19 cellular contexts compared by ENCODE assay signal in genomic region chr1:41274827-41275519, GRCh38. TPM values are rescaled to one million over a fixed set of nuclear protein-coding genes. Genes with fewer than 3 reads are reported as not detected.
A peak's percentile ranks its signal among the peaks of the same experiment; 100 is the strongest.
DNase-seq lines count a peak whose midpoint lies in the region; ATAC-seq and TF ChIP-seq lines count a peak whose summit lies in the region.
"Had no signal": no experiment of that assay in that cellular context is flagged by ENCODE, and none has a peak within 500 bp of the region (broad histone marks: within the 10 kb centered on the region; RNA-seq: fewer than 3 reads in every experiment).

No MANE protein-coding gene starts in this region.

- no peak overlapping the region for H3K27ac ChIP-seq in neural progenitor cell
- no peak overlapping the region for H3K27ac ChIP-seq in mammary epithelial cell (ENCODE audit: insufficient read depth, low read depth, low read length)
- H3K27ac ChIP-seq: esophagus squamous epithelium, suprapubic skin, WERI-Rb-1 had no signal

- peaks cover 12% of the 10 kb centered on the region for H3K4me1 Mint-ChIP-seq in neural progenitor cell
- H3K4me1 Mint-ChIP-seq: activated naive CD8-positive, alpha-beta T cell treated with anti-CD3 and anti-CD28 coated beads, Interleukin-2, amount 50 U/mL, for 24 hours had no signal

- no peaks in the 10 kb centered on the region for H3K36me3 Mint-ChIP-seq in neural progenitor cell

- H3K27ac Mint-ChIP-seq in neural progenitor cell = no peak overlapping the region
- H3K27ac Mint-ChIP-seq: activated CD8-positive, alpha-beta T cell treated with anti-CD3 and anti-CD28 coated beads, Interleukin-2, amount 10 ng/mL, durations not matched to agents 7 days and 5 days; activated naive CD8-positive, alpha-beta T cell treated with anti-CD3 and anti-CD28 coated beads, Interleukin-2, amount 50 U/mL, for 24 hours; activated T-helper 1 cell treated with anti-CD3 and anti-CD28 coated beads, Interleukin-12 subunit alpha, Interleukin-12 subunit beta, Interleukin-2, Interleukin-4 antibody, amounts not matched to agents 30 ng/mL and 10 ng/mL and 1 ng/mL, durations not matched to agents 14 hours and 24 hours and 36 hours had no signal

- TF ChIP-seq CTCF in neural progenitor cell (IDR thresholded peaks at IDR 0.05) (no peak), mammary epithelial cell (conservative IDR thresholded peaks at IDR 0.05 in 1 of 2, IDR thresholded peaks at IDR 0.05 in 1 of 2; ENCODE audit: extremely low read depth in 1 of 2, insufficient read depth in 1 of 2, low read depth in 1 of 2, low read length in 2 of 2) (no peak)

- 66% methylated on average over 4 of the region's 4 CpGs for WGBS in mammary epithelial cell (ENCODE audit: low coverage, missing lambda C conversion rate)

- no peaks in the 10 kb centered on the region for H3K4me1 ChIP-seq in neural progenitor cell
- H3K4me1 ChIP-seq in mammary epithelial cell (ENCODE audit: insufficient read depth, low read length) = no peaks in the 10 kb centered on the region

- CTCF ChIA-PET in mammary epithelial cell (lab: Charles Lee; ENCODE audit: low non-redundant PET) = no interaction called here

- in situ Hi-C loops in mammary epithelial cell (cut with MboI; ENCODE audit: low sequenced_read_pairs in 2 of 2) = loop anchor here in 1 of 2 donors (25.0 kb wide), 1 partner anchor 137 kb away; no protein-coding TSS in a partner anchor

- no peak overlapping the region for H3K4me2 ChIP-seq in neural progenitor cell
- H3K4me2 ChIP-seq in mammary epithelial cell (ENCODE audit: insufficient read depth, low read depth, low read length) = no peak overlapping the region

- no peaks in the 10 kb centered on the region for H3K9me3 Mint-ChIP-seq in neural progenitor cell
- H3K9me3 Mint-ChIP-seq: activated naive CD8-positive, alpha-beta T cell treated with anti-CD3 and anti-CD28 coated beads, Interleukin-2, amount 50 U/mL, for 24 hours; activated T-helper 1 cell treated with anti-CD3 and anti-CD28 coated beads, Interleukin-12 subunit alpha, Interleukin-12 subunit beta, Interleukin-2, Interleukin-4 antibody, amounts not matched to agents 30 ng/mL and 10 ng/mL and 1 ng/mL, durations not matched to agents 14 hours and 24 hours and 36 hours had no signal

- H3K9ac ChIP-seq in neural progenitor cell = no peak overlapping the region
- H3K9ac ChIP-seq in mammary epithelial cell (ENCODE audit: insufficient read depth, low read length) = no peak overlapping the region

- peaks cover 5% of the 10 kb centered on the region for H3K27me3 Mint-ChIP-seq in neural progenitor cell (ENCODE audit: insufficient read depth, low read depth)

- H3K4me3 Mint-ChIP-seq in neural progenitor cell = no peak overlapping the region
- H3K4me3 Mint-ChIP-seq: activated CD8-positive, alpha-beta T cell treated with anti-CD3 and anti-CD28 coated beads, Interleukin-2, amount 10 ng/mL, durations not matched to agents 7 days and 5 days; activated naive CD8-positive, alpha-beta T cell treated with anti-CD3 and anti-CD28 coated beads, Interleukin-2, amount 50 U/mL, for 24 hours; activated T-helper 1 cell treated with anti-CD3 and anti-CD28 coated beads, Interleukin-12 subunit alpha, Interleukin-12 subunit beta, Interleukin-2, Interleukin-4 antibody, amounts not matched to agents 30 ng/mL and 10 ng/mL and 1 ng/mL, durations not matched to agents 14 hours and 24 hours and 36 hours had no signal

- H3K79me2 ChIP-seq in neural progenitor cell (ENCODE audit: low read depth) (no peaks in the 10 kb centered on the region), mammary epithelial cell (ENCODE audit: insufficient read depth, low read length) (no peaks in the 10 kb centered on the region)

- no peaks in the 10 kb centered on the region for H4K20me1 ChIP-seq in neural progenitor cell (ENCODE audit: low read depth)
- H4K20me1 ChIP-seq in mammary epithelial cell (ENCODE audit: insufficient read depth, low read length) = no peaks in the 10 kb centered on the region

- dilution Hi-C loops in mammary epithelial cell (cut with HindIII; ENCODE audit: low sequenced_read_pairs) = loop anchor here (25.0 kb wide), 1 partner anchor 137 kb away; no protein-coding TSS in a partner anchor

- H3K36me3 ChIP-seq in neural progenitor cell (no peaks in the 10 kb centered on the region), mammary epithelial cell (ENCODE audit: insufficient read depth, low read length) (no peaks in the 10 kb centered on the region)
- H3K36me3 ChIP-seq: esophagus squamous epithelium, suprapubic skin, WERI-Rb-1 had no signal

- H2AFZ ChIP-seq in neural progenitor cell (replicated peaks) (no peak overlapping the region), mammary epithelial cell (ENCODE audit: low read depth, low read length) (no peak overlapping the region)

- H3K4me3 ChIP-seq in neural progenitor cell (no peak overlapping the region), mammary epithelial cell (replicated peaks in 1 of 3; ENCODE audit: insufficient read depth in 1 of 3, low read depth in 2 of 3, low read length in 3 of 3) (no peak overlapping the region)
- H3K4me3 ChIP-seq: esophagus squamous epithelium, GM12878, suprapubic skin had no signal

- ATAC-seq in left ventricle myocardium superior = peak; percentile 54
- ATAC-seq in GM19035 (IDR thresholded peaks at IDR 0.05; ENCODE audit: unreplicated experiment) = no peak
- ATAC-seq: activated CD8-positive, alpha-beta T cell treated with anti-CD3 and anti-CD28 coated beads, Interleukin-2, amount 10 ng/mL, durations not matched to agents 7 days and 5 days; activated naive CD8-positive, alpha-beta T cell treated with anti-CD3 and anti-CD28 coated beads, Interleukin-2, amount 50 U/mL, for 24 hours; GM12878 had no signal

- no TSS peak for BruUV-seq in mammary epithelial cell (replicated peaks; lab: Mats Ljungman, UMichigan)

- no peaks in the 10 kb centered on the region for H3F3A ChIP-seq in neural progenitor cell (ENCODE audit: low read depth)

- H3K27me3 ChIP-seq in neural progenitor cell = no peaks in the 10 kb centered on the region
- no peaks in the 10 kb centered on the region for H3K27me3 ChIP-seq in mammary epithelial cell (ENCODE audit: insufficient read depth, low read length)
- H3K27me3 ChIP-seq: suprapubic skin had no signal

- DNase-seq in AG08395 (ENCODE audit: low spot score) (peak; percentile 31), GM03348 (ENCODE audit: low spot score) (peak; percentile 69), SIG-M5 treated with dmso at 0.1 percent for 504 hours (lab: John Stamatoyannopoulos, UW; ENCODE audit: unreplicated experiment) (peak; percentile 97), left ventricle myocardium superior (no peak), neural progenitor cell (ENCODE audit: low spot score) (no peak), mammary epithelial cell (no peak), DMS53 treated with DMSO at 0.1 percent for 48 hours (lab: John Stamatoyannopoulos, UW; ENCODE audit: unreplicated experiment) (no peak)
- DNase-seq: ACHN; activated CD8-positive, alpha-beta T cell treated with anti-CD3 and anti-CD28 coated beads, Interleukin-2, amount 10 ng/mL, durations not matched to agents 7 days and 5 days; activated naive CD8-positive, alpha-beta T cell treated with anti-CD3 and anti-CD28 coated beads, Interleukin-2, amount 50 U/mL, for 24 hours; esophagus squamous epithelium; NCI-H774; stimulated activated CD4-positive, alpha-beta T cell treated with anti-CD3 and anti-CD28 coated beads, Interleukin-2, amount 100 ng/mL, for 48 hours; T-helper 1 cell; WERI-Rb-1 had no signal

- H3K9me3 ChIP-seq in neural progenitor cell (ENCODE audit: low read depth) (no peaks in the 10 kb centered on the region), mammary epithelial cell (replicated peaks; ENCODE audit: insufficient read depth, low read length) (no peaks in the 10 kb centered on the region)
- H3K9me3 ChIP-seq: esophagus squamous epithelium, suprapubic skin had no signal

- intact Hi-C loops in left ventricle myocardium superior (cut with micrococcal nuclease) (no loop called here), mammary epithelial cell (cut with micrococcal nuclease) (no loop called here)

RNA-seq across cellular contexts. Expression of gene SCMH1, which starts 32.9 kb away (rescaled TPM):
- 44.0 TPM for total RNA-seq in left ventricle myocardium superior
- total RNA-seq in neural progenitor cell (ENCODE audit: low replicate concordance) = 16.1 and 39.9 TPM in 2 replicates
- 10 to 100 TPM; 19.2 to 32.1 TPM for total RNA-seq in mammary epithelial cell
- polyA plus RNA-seq in mammary epithelial cell = 23.3 TPM
- 35.8 TPM for polyA minus RNA-seq in mammary epithelial cell

Comparison
In these comparisons a context has a peak if more than half of its experiments do, and no peak if none do; other contexts are left out.
1. DNase-seq: peak in AG08395 (single experiment), GM03348 (single experiment) and SIG-M5 treated with dmso at 0.1 percent for 504 hours (single experiment); none in left ventricle myocardium superior (single experiment), neural progenitor cell (single experiment), mammary epithelial cell (single experiment) and DMS53 treated with DMSO at 0.1 percent for 48 hours (single experiment).